ENCODE assay signal across 1 cellular context in genomic region chr4:165342340-165342739, GRCh38. TPM values are rescaled to one million over a fixed set of nuclear protein-coding genes. Genes with fewer than 3 reads are reported as not detected.
"Had no signal": no experiment of that assay in that cellular context is flagged by ENCODE, and none has a peak within 500 bp of the region (broad histone marks: within the 10 kb centered on the region; RNA-seq: fewer than 3 reads in every experiment).

No MANE protein-coding gene starts in this region.

RNA-seq across cellular contexts. Expression of gene CPE, which starts 36.5 kb away (rescaled TPM):
- total RNA-seq: naive thymus-derived CD8-positive, alpha-beta T cell had no signal
